ENCODE assay signal across 26 cellular contexts in genomic region chr18:33307520-33307919, GRCh38.
DNase-seq lines count a peak whose midpoint lies in the region; TF ChIP-seq lines count a peak whose summit lies in the region.
"Had no signal": no experiment of that assay in that cellular context is flagged by ENCODE, and none has a peak within 500 bp of the region (broad histone marks: within the 10 kb centered on the region; RNA-seq: fewer than 3 reads in every experiment).

No MANE protein-coding gene starts in this region.

- CTCF ChIA-PET in HEK293 (lab: Yijun Ruan, JAX) = no interaction called here

- no peak overlapping the region for H3K27ac ChIP-seq in HEK293 (ENCODE audit: extremely low read depth, low read depth, low read length)
- H3K27ac ChIP-seq: 22Rv1; A549; BLaER1; BLaER1 treated with 17β-estradiol and CSF1 and Interleukin-3, amounts not matched to agents 10 nM and 100 nM; C4-2B had no signal

- no peaks in the 10 kb centered on the region for H3K36me3 ChIP-seq in HEK293 (ENCODE audit: control insufficient read depth in 2 of 2, insufficient read depth in 1 of 2, low read length in 2 of 2)
- H3K36me3 ChIP-seq: BE2C; BLaER1; BLaER1 treated with 17β-estradiol and CSF1 and Interleukin-3, amounts not matched to agents 10 nM and 100 nM had no signal

- no peaks in the 10 kb centered on the region for H3K9me3 ChIP-seq in HEK293 (ENCODE audit: control insufficient read depth, insufficient read depth, low read depth, low read length)
- H3K9me3 ChIP-seq: A549, BE2C, Caco-2 had no signal

- TF ChIP-seq CTCF in HEK293 (tag by site-specific recombination; IDR thresholded peaks at IDR 0.05) = no peak

- H3K4me1 ChIP-seq in HEK293 (ENCODE audit: control insufficient read depth, insufficient read depth, low read length) = no peaks in the 10 kb centered on the region
- H3K4me1 ChIP-seq: A549; BE2C; BLaER1; BLaER1 treated with 17β-estradiol and CSF1 and Interleukin-3, amounts not matched to agents 10 nM and 100 nM; Caco-2 had no signal

- POLR2A ChIA-PET in HEK293 (lab: Yijun Ruan, JAX) = no interaction called here

- DNase-seq in C1 segment of cervical spinal cord (lab: John Stamatoyannopoulos, UW) = no peak
- DNase-seq: 8988T; ACHN; AML-193; BE2C; Caco-2; Calu3; CD4-positive, alpha-beta memory T cell; CD4-positive, alpha-beta T cell; CD4-positive, CD25-positive, alpha-beta regulatory T cell; CD8-positive, alpha-beta memory T cell; CD8-positive, alpha-beta T cell; COR-L47; DMS 273 treated with DMSO at 0.1 percent for 48 hours; DMS153; DMS53; DMS79; DMS79 treated with DMSO at 0.1 percent for 48 hours; DND-41; EL had no signal

- no peak overlapping the region for H3K4me3 ChIP-seq in HEK293 (ENCODE audit: low read depth, low read length)
- H3K4me3 ChIP-seq: A549; BLaER1; BLaER1 treated with 17β-estradiol and CSF1 and Interleukin-3, amounts not matched to agents 10 nM and 100 nM had no signal

TF ChIP-seq in HEK293, 187 proteins besides CTCF, POLR2A, EP300 and RAD21:
- TF ChIP-seq ZNF580 (tag by site-specific recombination; IDR thresholded peaks at IDR 0.05) = no peak
- peak; percentile 61; the same call in 1 of the 2 replicates for TF ChIP-seq TRIM28 (IDR thresholded peaks at IDR 0.05; ENCODE audit: borderline replicate concordance, low read length)
- TF ChIP-seq ZNF585B (tag by site-specific recombination; IDR thresholded peaks at IDR 0.05) = peak; percentile 82
- TF ChIP-seq, protein P1, sequence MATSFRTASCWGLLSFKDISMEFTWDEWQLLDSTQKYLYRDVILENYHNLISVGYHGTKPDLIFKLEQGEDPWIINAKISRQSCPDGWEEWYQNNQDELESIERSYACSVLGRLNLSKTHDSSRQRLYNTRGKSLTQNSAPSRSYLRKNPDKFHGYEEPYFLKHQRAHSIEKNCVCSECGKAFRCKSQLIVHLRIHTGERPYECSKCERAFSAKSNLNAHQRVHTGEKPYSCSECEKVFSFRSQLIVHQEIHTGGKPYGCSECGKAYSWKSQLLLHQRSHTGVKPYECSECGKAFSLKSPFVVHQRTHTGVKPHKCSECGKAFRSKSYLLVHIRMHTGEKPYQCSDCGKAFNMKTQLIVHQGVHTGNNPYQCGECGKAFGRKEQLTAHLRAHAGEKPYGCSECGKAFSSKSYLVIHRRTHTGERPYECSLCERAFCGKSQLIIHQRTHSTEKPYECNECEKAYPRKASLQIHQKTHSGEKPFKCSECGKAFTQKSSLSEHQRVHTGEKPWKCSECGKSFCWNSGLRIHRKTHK (tag by site-specific recombination; IDR thresholded peaks at IDR 0.05) = no peak
- no peak for TF ChIP-seq ZBTB26 (tag by site-specific recombination; optimal IDR thresholded peaks at IDR 0.05)
- TF ChIP-seq ZNF549 (tag by site-specific recombination; IDR thresholded peaks at IDR 0.05) = no peak
- TF ChIP-seq SP2 (tag by site-specific recombination; IDR thresholded peaks at IDR 0.05) = no peak
- no peak for TF ChIP-seq ZNF239 (tag by site-specific recombination; IDR thresholded peaks at IDR 0.05)
- no peak for TF ChIP-seq ZNF19 (tag by site-specific recombination; IDR thresholded peaks at IDR 0.05; ENCODE audit: low read depth)
- TF ChIP-seq ZNF174 (tag by site-specific recombination; IDR thresholded peaks at IDR 0.05) = no peak
- no peak for TF ChIP-seq WT1 (tag by site-specific recombination; IDR thresholded peaks at IDR 0.05)
- TF ChIP-seq, protein P2, sequence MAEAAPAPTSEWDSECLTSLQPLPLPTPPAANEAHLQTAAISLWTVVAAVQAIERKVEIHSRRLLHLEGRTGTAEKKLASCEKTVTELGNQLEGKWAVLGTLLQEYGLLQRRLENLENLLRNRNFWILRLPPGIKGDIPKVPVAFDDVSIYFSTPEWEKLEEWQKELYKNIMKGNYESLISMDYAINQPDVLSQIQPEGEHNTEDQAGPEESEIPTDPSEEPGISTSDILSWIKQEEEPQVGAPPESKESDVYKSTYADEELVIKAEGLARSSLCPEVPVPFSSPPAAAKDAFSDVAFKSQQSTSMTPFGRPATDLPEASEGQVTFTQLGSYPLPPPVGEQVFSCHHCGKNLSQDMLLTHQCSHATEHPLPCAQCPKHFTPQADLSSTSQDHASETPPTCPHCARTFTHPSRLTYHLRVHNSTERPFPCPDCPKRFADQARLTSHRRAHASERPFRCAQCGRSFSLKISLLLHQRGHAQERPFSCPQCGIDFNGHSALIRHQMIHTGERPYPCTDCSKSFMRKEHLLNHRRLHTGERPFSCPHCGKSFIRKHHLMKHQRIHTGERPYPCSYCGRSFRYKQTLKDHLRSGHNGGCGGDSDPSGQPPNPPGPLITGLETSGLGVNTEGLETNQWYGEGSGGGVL (tag by site-specific recombination; IDR thresholded peaks at IDR 0.05) = no peak
- no peak for TF ChIP-seq ZNF785 (tag by site-specific recombination; IDR thresholded peaks at IDR 0.05)
